ENCODE assay signal across 1 cellular context in genomic region chr15:66097151-66098018, GRCh38.
TF ChIP-seq lines count a peak whose summit lies in the region.

No MANE protein-coding gene starts in this region.

TF ChIP-seq in IMR-90, 13 proteins besides CTCF, POLR2A, EP300 and RAD21 (continued from another document):
- no peak for TF ChIP-seq USF2 (IDR thresholded peaks at IDR 0.05; ENCODE audit: low read depth, low read length)
- TF ChIP-seq RCOR1 (IDR thresholded peaks at IDR 0.05; ENCODE audit: insufficient replicate concordance, low read length), result no peak
